ENCODE assay signal across 27 cellular contexts in the genomic region with DNA sequence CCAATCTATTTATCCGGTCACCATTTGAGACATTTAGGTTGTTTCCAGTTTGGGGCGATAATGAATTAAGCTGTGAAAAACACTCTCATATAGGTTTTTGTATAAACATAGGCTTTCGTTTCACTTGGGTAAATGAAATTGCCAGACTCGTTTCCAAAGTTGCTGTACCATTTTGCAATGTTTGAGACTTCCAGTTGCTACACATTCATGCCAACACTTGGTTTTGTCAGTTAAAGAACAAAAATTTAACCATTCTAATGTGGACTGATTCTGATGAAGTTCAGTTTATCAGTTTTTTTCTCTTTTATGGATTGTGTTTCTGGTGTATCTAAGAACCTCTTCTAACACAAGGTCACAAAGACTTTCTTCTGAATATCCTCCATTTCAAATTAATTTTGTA. TPM values are rescaled to one million over a fixed set of nuclear protein-coding genes. Genes with fewer than 3 reads are reported as not detected.
DNase-seq lines count a peak whose midpoint lies in the region; ATAC-seq, FAIRE-seq and TF ChIP-seq lines count a peak whose summit lies in the region.
"Had no signal": no experiment of that assay in that cellular context is flagged by ENCODE, and none has a peak within 500 bp of the region (broad histone marks: within the 10 kb centered on the region; RNA-seq: fewer than 3 reads in every experiment).

No MANE protein-coding gene starts in this region.

- in situ Hi-C loops in KBM-7 (cut with MboI; ENCODE audit: low pct_unique_long_range_greater_than_20kb, low sequenced_read_pairs), result no loop called here

- TF ChIP-seq CTCF in dorsolateral prefrontal cortex (IDR thresholded peaks at IDR 0.05 in 54 of 56, conservative IDR thresholded peaks at IDR 0.05 in 2 of 56; ENCODE audit: low read depth in 1 of 56, partially characterized antibody in 56 of 56), result no peak

- intact Hi-C loops in dorsolateral prefrontal cortex (cut with DNase I), result loop anchor here in 1 of 2 donors (5.0 kb wide), 1 partner anchor 43 kb away; no protein-coding TSS in a partner anchor

- ATAC-seq in GM19324 (IDR thresholded peaks at IDR 0.05; ENCODE audit: low FRiP score, unreplicated experiment), result no peak
- ATAC-seq: GM23338, Panc1 had no signal

- peak; percentile 9 for FAIRE-seq in HTR-8/SVneo (lab: Jason Lieb, UNC)
- FAIRE-seq: G401.6 had no signal

- H3K27me3 ChIP-seq in dorsolateral prefrontal cortex, result no peaks in the 10 kb centered on the region

- H3K4me3 ChIP-seq in dorsolateral prefrontal cortex, result no peak overlapping the region
- H3K4me3 ChIP-seq: GM23338 had no signal

- DNase-seq in HTR-8/SVneo (ENCODE audit: insufficient read length, low spot score), result no peak
- DNase-seq in dorsolateral prefrontal cortex, result no peak
- no peak for DNase-seq in substantia nigra (lab: John Stamatoyannopoulos, UW)
- DNase-seq in KBM-7, result no peak
- DNase-seq in NK-92 (lab: John Stamatoyannopoulos, UW; ENCODE audit: unreplicated experiment), result no peak
- DNase-seq: C1 segment of cervical spinal cord; CD4-positive, alpha-beta memory T cell; COR-L47; H9; HFFc6; IMR-90; NCI-H1048; NCI-H1417; NCI-H1694 treated with DMSO at 0.1 percent for 48 hours; NCI-H2081; NCI-H2171; NCI-H226; NCI-H510A; NCI-H69; SHP77 treated with DMSO at 0.1 percent for 48 hours; SK-N-SH had no signal

- peak overlapping the region; percentile 57 for H3K27ac ChIP-seq in angular gyrus (ENCODE audit: low read depth, low read length)
- peak overlapping the region in 58 of 59 donors; percentile 14 to 100 (median 99) for H3K27ac ChIP-seq in dorsolateral prefrontal cortex
- peak overlapping the region; percentile 72 for H3K27ac ChIP-seq in substantia nigra (ENCODE audit: low read depth, low read length, poor library complexity, severe bottlenecking)
- H3K27ac ChIP-seq: RWPE1 had no signal

RNA-seq across cellular contexts. Expression of a gene that starts 52.4 kb away (rescaled TPM):
- total RNA-seq in dorsolateral prefrontal cortex, result 100 to 1,000 TPM in 1 of 120 experiments, 10 to 100 TPM in 119; 35.6 to 117 (median 58.9) TPM
